In genomic region chr7:82699773-82700186, GRCh38 we compare ENCODE assay signal across 1 cellular context.
TF ChIP-seq lines count a peak whose summit lies in the region.

No MANE protein-coding gene starts in this region.

TF ChIP-seq in HepG2, 621 proteins besides CTCF, POLR2A, EP300 and RAD21:
- no peak for TF ChIP-seq KLF16 (CRISPR knock-in tag; IDR thresholded peaks at IDR 0.05)
- no peak for TF ChIP-seq ZNF709 (CRISPR knock-in tag; IDR thresholded peaks at IDR 0.05)
- TF ChIP-seq THAP7 (CRISPR knock-in tag; IDR thresholded peaks at IDR 0.05) = no peak
- TF ChIP-seq KDM1A (CRISPR knock-in tag; IDR thresholded peaks at IDR 0.05) = no peak
- no peak for TF ChIP-seq ATF3 (CRISPR knock-in tag; IDR thresholded peaks at IDR 0.05)
- no peak for TF ChIP-seq ZBTB21 (CRISPR knock-in tag; IDR thresholded peaks at IDR 0.05)
- no peak for TF ChIP-seq ZNF280B (CRISPR knock-in tag; IDR thresholded peaks at IDR 0.05; ENCODE audit: borderline replicate concordance)
- no peak for TF ChIP-seq ZNF878 (CRISPR knock-in tag; IDR thresholded peaks at IDR 0.05)
- TF ChIP-seq CHD4 (IDR thresholded peaks at IDR 0.05; ENCODE audit: borderline replicate concordance, low read length) = no peak
- no peak for TF ChIP-seq ZFP41 (CRISPR knock-in tag; IDR thresholded peaks at IDR 0.05; ENCODE audit: borderline replicate concordance)
- TF ChIP-seq PLSCR1 (CRISPR knock-in tag; IDR thresholded peaks at IDR 0.05; ENCODE audit: borderline replicate concordance) = no peak
- TF ChIP-seq ZNF263 (CRISPR knock-in tag; IDR thresholded peaks at IDR 0.05) = no peak
- TF ChIP-seq MXD3 (CRISPR knock-in tag; IDR thresholded peaks at IDR 0.05) = no peak
- TF ChIP-seq NFIB (CRISPR knock-in tag; IDR thresholded peaks at IDR 0.05; ENCODE audit: borderline replicate concordance) = no peak
- TF ChIP-seq MEIS1 (CRISPR knock-in tag; IDR thresholded peaks at IDR 0.05; ENCODE audit: borderline replicate concordance) = no peak
- no peak for TF ChIP-seq HMGA1 (CRISPR knock-in tag; conservative IDR thresholded peaks at IDR 0.05)
- TF ChIP-seq MIER2 (CRISPR knock-in tag; IDR thresholded peaks at IDR 0.05) = no peak
- TF ChIP-seq DMTF1 (CRISPR knock-in tag; IDR thresholded peaks at IDR 0.05) = no peak
- TF ChIP-seq EEA1 (CRISPR knock-in tag; IDR thresholded peaks at IDR 0.05; ENCODE audit: borderline replicate concordance) = no peak
- TF ChIP-seq WIZ (CRISPR knock-in tag; IDR thresholded peaks at IDR 0.05) = no peak
